Comparison of ENCODE assay signal across 17 cellular contexts in genomic region chr18:63613420-63613819, GRCh38. TPM values are rescaled to one million over a fixed set of nuclear protein-coding genes. Genes with fewer than 3 reads are reported as not detected.
DNase-seq lines count a peak whose midpoint lies in the region; ATAC-seq and TF ChIP-seq lines count a peak whose summit lies in the region.
"Had no signal": no experiment of that assay in that cellular context is flagged by ENCODE, and none has a peak within 500 bp of the region (broad histone marks: within the 10 kb centered on the region; RNA-seq: fewer than 3 reads in every experiment).

No MANE protein-coding gene starts in this region.

- no peak for DNase-seq in stimulated activated naive CD8-positive, alpha-beta T cell treated with anti-CD3 and anti-CD28 coated beads, Interleukin-15, amount 100 ng/mL, for 72 hours
- no peak for DNase-seq in stimulated activated naive CD8-positive, alpha-beta T cell treated with anti-CD3 and anti-CD28 coated beads, Interleukin-15, Interleukin-2, amounts not matched to agents 100 U/mL and 50 U/mL, for 24 hours
- DNase-seq in endodermal cell: no peak
- peak; percentile 12 for DNase-seq in mesendoderm
- DNase-seq in nucleus accumbens (lab: John Stamatoyannopoulos, UW): no peak
- DNase-seq: AML-193; Caco-2; CD4-positive, alpha-beta T cell; IMR-90 had no signal

- H3K27ac Mint-ChIP-seq in stimulated activated naive CD8-positive, alpha-beta T cell treated with anti-CD3 and anti-CD28 coated beads, Interleukin-15, amount 100 ng/mL, for 72 hours: peak overlapping the region in 1 of 2 donors; percentile 13
- H3K27ac Mint-ChIP-seq in endodermal cell: no peak overlapping the region
- H3K27ac Mint-ChIP-seq: CD4-positive, alpha-beta T cell had no signal

- H4K5ac ChIP-seq in mesendoderm (ENCODE audit: low read length): no peak overlapping the region

- H3K4me3 Mint-ChIP-seq in stimulated activated naive CD8-positive, alpha-beta T cell treated with anti-CD3 and anti-CD28 coated beads, Interleukin-15, amount 100 ng/mL, for 72 hours: no peak overlapping the region
- H3K4me3 Mint-ChIP-seq in endodermal cell: no peak overlapping the region
- H3K4me3 Mint-ChIP-seq: CD4-positive, alpha-beta T cell had no signal

- no peak overlapping the region for H2BK5ac ChIP-seq in mesendoderm (ENCODE audit: low read length)

- H3K9me3 ChIP-seq in endodermal cell (ENCODE audit: control insufficient read depth, low read length): no peaks in the 10 kb centered on the region
- H3K9me3 ChIP-seq: A549, Caco-2, HAP-1 had no signal

- no peaks in the 10 kb centered on the region for H3K36me3 Mint-ChIP-seq in endodermal cell (ENCODE audit: low read depth)

- TF ChIP-seq CTCF in endodermal cell (conservative IDR thresholded peaks at IDR 0.05): peak; percentile 39

- H3K79me2 ChIP-seq in mesendoderm (ENCODE audit: control insufficient read depth, insufficient read depth, low read length): no peaks in the 10 kb centered on the region

- no peak overlapping the region for H2BK15ac ChIP-seq in mesendoderm (replicated peaks; ENCODE audit: low read depth)

- H3K4me1 Mint-ChIP-seq in stimulated activated naive CD8-positive, alpha-beta T cell treated with anti-CD3 and anti-CD28 coated beads, Interleukin-15, amount 100 ng/mL, for 72 hours: no peaks in the 10 kb centered on the region
- peaks cover 8% of the 10 kb centered on the region for H3K4me1 Mint-ChIP-seq in endodermal cell

- H3K4me1 ChIP-seq in endodermal cell (ENCODE audit: control insufficient read depth, insufficient read depth, low read length) (no peaks in the 10 kb centered on the region), mesendoderm (ENCODE audit: control insufficient read depth, low read depth, low read length) (no peaks in the 10 kb centered on the region)
- H3K4me1 ChIP-seq: A549, Caco-2, HAP-1 had no signal

- no peak overlapping the region for H2BK120ac ChIP-seq in mesendoderm (ENCODE audit: low read depth, low read length)

- H3K9ac ChIP-seq in endodermal cell (ENCODE audit: extremely low read depth, low read length, poor library complexity, severe bottlenecking) (no peak overlapping the region), mesendoderm (ENCODE audit: low read length) (no peak overlapping the region)

- H3K4me3 ChIP-seq in endodermal cell (ENCODE audit: low read length): no peak overlapping the region
- no peak overlapping the region for H3K4me3 ChIP-seq in mesendoderm (ENCODE audit: low read length)
- H3K4me3 ChIP-seq: A549, HAP-1 had no signal

- no peak overlapping the region for H4K8ac ChIP-seq in mesendoderm (ENCODE audit: low read depth, low read length)

- no peaks in the 10 kb centered on the region for H3K79me1 ChIP-seq in mesendoderm (ENCODE audit: low read length)

- no peak overlapping the region for H3K4ac ChIP-seq in mesendoderm (ENCODE audit: low read depth, low read length)

- no peak overlapping the region for H2AK5ac ChIP-seq in mesendoderm (ENCODE audit: low read length)

- ATAC-seq in stimulated activated naive CD8-positive, alpha-beta T cell treated with anti-CD3 and anti-CD28 coated beads, Interleukin-15, amount 100 ng/mL, for 72 hours: peak; percentile 12
- ATAC-seq in stimulated activated naive CD8-positive, alpha-beta T cell treated with anti-CD3 and anti-CD28 coated beads, Interleukin-15, Interleukin-2, amounts not matched to agents 100 U/mL and 50 U/mL, for 24 hours: no peak
- ATAC-seq in GM21737 (IDR thresholded peaks at IDR 0.05; ENCODE audit: unreplicated experiment) (no peak), HG03039 (IDR thresholded peaks at IDR 0.05; ENCODE audit: unreplicated experiment) (no peak)
- ATAC-seq: A549 had no signal

- WGBS in endodermal cell (ENCODE audit: insufficient coverage in 1 of 2, insufficient read length in 1 of 2), 2 experiments: 93% methylated on average over 3 to 4 of the region's 4 CpGs
- no CpG with 5 or more reads among the region's 4 CpGs for WGBS in mesendoderm (ENCODE audit: extremely low coverage, insufficient coverage, low lambda C conversion rate)

- no peaks in the 10 kb centered on the region for H3K27me3 ChIP-seq in endodermal cell (ENCODE audit: control insufficient read depth, insufficient read depth, low read length, poor library complexity, severe bottlenecking)
- H3K27me3 ChIP-seq in mesendoderm (ENCODE audit: insufficient read depth, low read length, poor library complexity): no peaks in the 10 kb centered on the region

- no peaks in the 10 kb centered on the region for H3K27me3 Mint-ChIP-seq in stimulated activated naive CD8-positive, alpha-beta T cell treated with anti-CD3 and anti-CD28 coated beads, Interleukin-15, amount 100 ng/mL, for 72 hours
- no peaks in the 10 kb centered on the region for H3K27me3 Mint-ChIP-seq in endodermal cell (ENCODE audit: insufficient read depth)

- no peaks in the 10 kb centered on the region for H3K9me3 Mint-ChIP-seq in stimulated activated naive CD8-positive, alpha-beta T cell treated with anti-CD3 and anti-CD28 coated beads, Interleukin-15, amount 100 ng/mL, for 72 hours
- H3K9me3 Mint-ChIP-seq in endodermal cell: peaks cover 2% of the 10 kb centered on the region

- H3K18ac ChIP-seq in mesendoderm (ENCODE audit: low read length): no peak overlapping the region

- no peak overlapping the region for H3K4me2 ChIP-seq in mesendoderm (ENCODE audit: low read length)
- H3K4me2 ChIP-seq: A549 had no signal

- H3K23ac ChIP-seq in mesendoderm (ENCODE audit: low read length): no peak overlapping the region

- H3K56ac ChIP-seq in mesendoderm (ENCODE audit: low read length): no peak overlapping the region

- H3K36me3 ChIP-seq in endodermal cell (ENCODE audit: control insufficient read depth, insufficient read depth, low read length) (no peaks in the 10 kb centered on the region), mesendoderm (ENCODE audit: control insufficient read depth, insufficient read depth, low read length) (no peaks in the 10 kb centered on the region)
- H3K36me3 ChIP-seq: HAP-1 had no signal

- H3K27ac ChIP-seq in endodermal cell (ENCODE audit: low read depth, low read length) (no peak overlapping the region), mesendoderm (ENCODE audit: low read depth, low read length) (no peak overlapping the region)
- H3K27ac ChIP-seq: 22Rv1, A549, C4-2B had no signal

RNA-seq across cellular contexts. Expression of gene SERPINB13, which starts 26.3 kb away (rescaled TPM):
- not detected for total RNA-seq in endodermal cell
- not detected for polyA plus RNA-seq in endodermal cell (2013, experiment 1 of 2)
- polyA plus RNA-seq in endodermal cell (2013, experiment 2 of 2): not detected
- polyA plus RNA-seq in mesendoderm (2013, experiment 1 of 2): not detected
- not detected for polyA plus RNA-seq in mesendoderm (2013, experiment 2 of 2)
- total RNA-seq: Caco-2; CD4-positive, alpha-beta T cell; H1; IMR-90 had no signal
- polyA plus RNA-seq: A549, BJ, H1, IMR-90 had no signal

RNA-seq across cellular contexts. Expression of gene SERPINB4, which starts 30.6 kb away (rescaled TPM):
- total RNA-seq in endodermal cell: under 1 TPM in 1 of 2 donors, not detected in 1; 0.24 TPM
- polyA plus RNA-seq in endodermal cell (2013, experiment 1 of 2): not detected
- polyA plus RNA-seq in endodermal cell (2013, experiment 2 of 2): not detected
- 0.13 TPM for polyA plus RNA-seq in mesendoderm (2013, experiment 1 of 2)
- polyA plus RNA-seq in mesendoderm (2013, experiment 2 of 2): 0.08 TPM
- total RNA-seq: Caco-2; CD4-positive, alpha-beta T cell; IMR-90 had no signal
- polyA plus RNA-seq: IMR-90 had no signal

RNA-seq across cellular contexts. Expression of gene SERPINB3, which starts 48.3 kb away (rescaled TPM):
- total RNA-seq in endodermal cell: not detected
- polyA plus RNA-seq in endodermal cell (2013, experiment 1 of 2): not detected
- polyA plus RNA-seq in endodermal cell (2013, experiment 2 of 2): not detected
- not detected for polyA plus RNA-seq in mesendoderm (2013, experiment 1 of 2)
- polyA plus RNA-seq in mesendoderm (2013, experiment 2 of 2): not detected
- total RNA-seq: Caco-2; CD4-positive, alpha-beta T cell; IMR-90 had no signal
- polyA plus RNA-seq: BJ, IMR-90 had no signal
